Comparison of ENCODE assay signal across 9 cellular contexts in the genomic region with DNA sequence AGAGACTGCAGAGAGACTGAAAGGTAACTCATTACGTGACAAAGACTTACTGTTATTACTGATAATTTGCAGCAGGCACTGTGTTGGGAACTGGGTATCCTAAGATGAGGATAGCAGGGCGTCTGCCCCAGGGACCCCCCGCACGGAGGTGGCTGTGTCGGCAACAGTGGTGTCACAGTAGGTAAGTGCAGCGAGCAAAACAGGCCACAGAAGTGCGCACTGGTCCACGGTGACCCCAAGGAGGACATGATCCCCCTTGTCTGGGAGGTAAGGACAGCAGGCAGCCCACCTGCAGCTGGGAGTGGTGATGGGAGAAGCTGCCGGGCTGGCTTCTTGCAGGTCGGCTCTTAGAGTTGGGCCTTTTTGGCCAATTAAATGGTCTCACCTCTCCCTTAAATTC.
DNase-seq lines count a peak whose midpoint lies in the region; ATAC-seq and TF ChIP-seq lines count a peak whose summit lies in the region.
"Had no signal": no experiment of that assay in that cellular context is flagged by ENCODE, and none has a peak within 500 bp of the region (broad histone marks: within the 10 kb centered on the region; RNA-seq: fewer than 3 reads in every experiment).

No MANE protein-coding gene starts in this region.

- no peaks in the 10 kb centered on the region for H3K9me3 Mint-ChIP-seq in GM23338

- no peaks in the 10 kb centered on the region for H3K36me3 ChIP-seq in GM23338 (ENCODE audit: insufficient read depth)
- H3K36me3 ChIP-seq in SK-N-MC (ENCODE audit: insufficient read depth, low read length), result no peaks in the 10 kb centered on the region
- H3K36me3 ChIP-seq in gastroesophageal sphincter, result no peaks in the 10 kb centered on the region
- H3K36me3 ChIP-seq in skeletal muscle satellite cell (ENCODE audit: insufficient read depth, low read length), result no peaks in the 10 kb centered on the region
- H3K36me3 ChIP-seq: suprapubic skin had no signal

- no peak for TF ChIP-seq POLR2A in gastroesophageal sphincter (IDR thresholded peaks at IDR 0.05)

- no peaks in the 10 kb centered on the region for H3F3A ChIP-seq in GM23338 (replicated peaks; ENCODE audit: low read depth)

- H4K20me1 ChIP-seq in GM23338 (replicated peaks; ENCODE audit: insufficient read depth), result no peaks in the 10 kb centered on the region

- TF ChIP-seq EP300 in gastroesophageal sphincter (IDR thresholded peaks at IDR 0.05), result no peak

- TF ChIP-seq CTCF in GM23338 (conservative IDR thresholded peaks at IDR 0.05; ENCODE audit: low read depth in 2 of 2) (no peak), gastroesophageal sphincter (IDR thresholded peaks at IDR 0.05) (no peak)

- ATAC-seq in GM23338 (peak; percentile 25), gastroesophageal sphincter (no peak), HG03460 (IDR thresholded peaks at IDR 0.05; ENCODE audit: unreplicated experiment) (no peak), HG02970 (IDR thresholded peaks at IDR 0.05; ENCODE audit: low FRiP score, unreplicated experiment) (no peak)

- no peaks in the 10 kb centered on the region for H3K36me3 Mint-ChIP-seq in GM23338 (ENCODE audit: low read depth)

- WGBS in gastroesophageal sphincter (ENCODE audit: low coverage in 1 of 2), 2 donors, result 75 to 79% methylated on average over 6 to 8 of the region's 10 CpGs

- H3K4me3 ChIP-seq in GM23338, result peak overlapping the region; percentile 36; the same call in 1 of the 2 replicates
- H3K4me3 ChIP-seq in SK-N-MC, result peak overlapping the region; percentile 66
- peak overlapping the region in 1 of 2 donors; percentile 42 for H3K4me3 ChIP-seq in gastroesophageal sphincter
- no peak overlapping the region for H3K4me3 ChIP-seq in skeletal muscle satellite cell (ENCODE audit: low read length)

- H2AFZ ChIP-seq in GM23338, result peak overlapping the region; percentile 70; the same call in 1 of the 2 replicates

- H3K27ac ChIP-seq in GM23338 (ENCODE audit: low read depth) (no peak overlapping the region), SK-N-MC (no peak overlapping the region), gastroesophageal sphincter (peak overlapping the region in 3 of 4 donors; percentile 12 to 64 (median 40))
- H3K27ac ChIP-seq: foreskin keratinocyte, suprapubic skin had no signal

- no peaks in the 10 kb centered on the region for H3K9me2 ChIP-seq in GM23338 (ENCODE audit: insufficient read depth)

- H3K4me2 ChIP-seq in GM23338, result peak overlapping the region; percentile 61; the same call in 1 of the 2 replicates
- peak overlapping the region; percentile 82 for H3K4me2 ChIP-seq in skeletal muscle satellite cell (ENCODE audit: low read length)

- H3K27me3 ChIP-seq in GM23338 (ENCODE audit: insufficient read depth) (peaks cover 15% of the 10 kb centered on the region; the same call in 1 of the 2 replicates), gastroesophageal sphincter (no peaks in the 10 kb centered on the region), skeletal muscle satellite cell (ENCODE audit: control insufficient read depth, insufficient read depth, low read length) (peaks cover 46% of the 10 kb centered on the region)
- H3K27me3 ChIP-seq: foreskin keratinocyte, suprapubic skin had no signal

- H3K4me1 ChIP-seq in GM23338 (ENCODE audit: insufficient read depth) (no peaks in the 10 kb centered on the region; the same call in 1 of the 2 replicates), gastroesophageal sphincter (peaks cover 0 to 33% (median 5%) of the 10 kb centered on the region in 3 donors), skeletal muscle satellite cell (ENCODE audit: control insufficient read depth, insufficient read depth, low read length) (no peaks in the 10 kb centered on the region)

- no peaks in the 10 kb centered on the region for H3K79me2 ChIP-seq in GM23338 (replicated peaks; ENCODE audit: insufficient read depth)

- DNase-seq in GM23338 (ENCODE audit: low spot score), result no peak
- no peak for DNase-seq in SK-N-MC (ENCODE audit: low read depth, low spot score)
- no peak for DNase-seq in OCI-M1 (lab: John Stamatoyannopoulos, UW)

- H3K9me3 ChIP-seq in SK-N-MC (ENCODE audit: low read depth, low read length) (no peaks in the 10 kb centered on the region), gastroesophageal sphincter (no peaks in the 10 kb centered on the region), skeletal muscle satellite cell (replicated peaks; ENCODE audit: low read length) (no peaks in the 10 kb centered on the region)
- H3K9me3 ChIP-seq: suprapubic skin had no signal

- H3K9ac ChIP-seq in SK-N-MC (ENCODE audit: insufficient read length) (peak overlapping the region; percentile 56), skeletal muscle satellite cell (ENCODE audit: low read depth, low read length) (no peak overlapping the region)

- peaks cover 15% of the 10 kb centered on the region for H3K4me1 Mint-ChIP-seq in GM23338

- peak overlapping the region; percentile 80 for H3K4me3 Mint-ChIP-seq in GM23338

- peaks cover 10% of the 10 kb centered on the region for H3K27me3 Mint-ChIP-seq in GM23338 (ENCODE audit: insufficient read depth, low read depth, poor library complexity)

- peak overlapping the region; percentile 68; the same call in 1 of the 2 replicates for H3K27ac Mint-ChIP-seq in GM23338

TF ChIP-seq in GM23338, 12 proteins besides CTCF, POLR2A, EP300 and RAD21 (continues in another document):
- TF ChIP-seq CREB1 (CRISPR knock-in tag; IDR thresholded peaks at IDR 0.05; ENCODE audit: low read depth) (no peak), JUNB (IDR thresholded peaks at IDR 0.05; ENCODE audit: unreplicated experiment) (no peak), NANOG (IDR thresholded peaks at IDR 0.05; ENCODE audit: borderline replicate concordance) (no peak), EZH2phosphoT487 (IDR thresholded peaks at IDR 0.05; ENCODE audit: unreplicated experiment) (no peak), ZNF114 (CRISPR knock-in tag; IDR thresholded peaks at IDR 0.05) (no peak)
- TF ChIP-seq, protein P1, sequence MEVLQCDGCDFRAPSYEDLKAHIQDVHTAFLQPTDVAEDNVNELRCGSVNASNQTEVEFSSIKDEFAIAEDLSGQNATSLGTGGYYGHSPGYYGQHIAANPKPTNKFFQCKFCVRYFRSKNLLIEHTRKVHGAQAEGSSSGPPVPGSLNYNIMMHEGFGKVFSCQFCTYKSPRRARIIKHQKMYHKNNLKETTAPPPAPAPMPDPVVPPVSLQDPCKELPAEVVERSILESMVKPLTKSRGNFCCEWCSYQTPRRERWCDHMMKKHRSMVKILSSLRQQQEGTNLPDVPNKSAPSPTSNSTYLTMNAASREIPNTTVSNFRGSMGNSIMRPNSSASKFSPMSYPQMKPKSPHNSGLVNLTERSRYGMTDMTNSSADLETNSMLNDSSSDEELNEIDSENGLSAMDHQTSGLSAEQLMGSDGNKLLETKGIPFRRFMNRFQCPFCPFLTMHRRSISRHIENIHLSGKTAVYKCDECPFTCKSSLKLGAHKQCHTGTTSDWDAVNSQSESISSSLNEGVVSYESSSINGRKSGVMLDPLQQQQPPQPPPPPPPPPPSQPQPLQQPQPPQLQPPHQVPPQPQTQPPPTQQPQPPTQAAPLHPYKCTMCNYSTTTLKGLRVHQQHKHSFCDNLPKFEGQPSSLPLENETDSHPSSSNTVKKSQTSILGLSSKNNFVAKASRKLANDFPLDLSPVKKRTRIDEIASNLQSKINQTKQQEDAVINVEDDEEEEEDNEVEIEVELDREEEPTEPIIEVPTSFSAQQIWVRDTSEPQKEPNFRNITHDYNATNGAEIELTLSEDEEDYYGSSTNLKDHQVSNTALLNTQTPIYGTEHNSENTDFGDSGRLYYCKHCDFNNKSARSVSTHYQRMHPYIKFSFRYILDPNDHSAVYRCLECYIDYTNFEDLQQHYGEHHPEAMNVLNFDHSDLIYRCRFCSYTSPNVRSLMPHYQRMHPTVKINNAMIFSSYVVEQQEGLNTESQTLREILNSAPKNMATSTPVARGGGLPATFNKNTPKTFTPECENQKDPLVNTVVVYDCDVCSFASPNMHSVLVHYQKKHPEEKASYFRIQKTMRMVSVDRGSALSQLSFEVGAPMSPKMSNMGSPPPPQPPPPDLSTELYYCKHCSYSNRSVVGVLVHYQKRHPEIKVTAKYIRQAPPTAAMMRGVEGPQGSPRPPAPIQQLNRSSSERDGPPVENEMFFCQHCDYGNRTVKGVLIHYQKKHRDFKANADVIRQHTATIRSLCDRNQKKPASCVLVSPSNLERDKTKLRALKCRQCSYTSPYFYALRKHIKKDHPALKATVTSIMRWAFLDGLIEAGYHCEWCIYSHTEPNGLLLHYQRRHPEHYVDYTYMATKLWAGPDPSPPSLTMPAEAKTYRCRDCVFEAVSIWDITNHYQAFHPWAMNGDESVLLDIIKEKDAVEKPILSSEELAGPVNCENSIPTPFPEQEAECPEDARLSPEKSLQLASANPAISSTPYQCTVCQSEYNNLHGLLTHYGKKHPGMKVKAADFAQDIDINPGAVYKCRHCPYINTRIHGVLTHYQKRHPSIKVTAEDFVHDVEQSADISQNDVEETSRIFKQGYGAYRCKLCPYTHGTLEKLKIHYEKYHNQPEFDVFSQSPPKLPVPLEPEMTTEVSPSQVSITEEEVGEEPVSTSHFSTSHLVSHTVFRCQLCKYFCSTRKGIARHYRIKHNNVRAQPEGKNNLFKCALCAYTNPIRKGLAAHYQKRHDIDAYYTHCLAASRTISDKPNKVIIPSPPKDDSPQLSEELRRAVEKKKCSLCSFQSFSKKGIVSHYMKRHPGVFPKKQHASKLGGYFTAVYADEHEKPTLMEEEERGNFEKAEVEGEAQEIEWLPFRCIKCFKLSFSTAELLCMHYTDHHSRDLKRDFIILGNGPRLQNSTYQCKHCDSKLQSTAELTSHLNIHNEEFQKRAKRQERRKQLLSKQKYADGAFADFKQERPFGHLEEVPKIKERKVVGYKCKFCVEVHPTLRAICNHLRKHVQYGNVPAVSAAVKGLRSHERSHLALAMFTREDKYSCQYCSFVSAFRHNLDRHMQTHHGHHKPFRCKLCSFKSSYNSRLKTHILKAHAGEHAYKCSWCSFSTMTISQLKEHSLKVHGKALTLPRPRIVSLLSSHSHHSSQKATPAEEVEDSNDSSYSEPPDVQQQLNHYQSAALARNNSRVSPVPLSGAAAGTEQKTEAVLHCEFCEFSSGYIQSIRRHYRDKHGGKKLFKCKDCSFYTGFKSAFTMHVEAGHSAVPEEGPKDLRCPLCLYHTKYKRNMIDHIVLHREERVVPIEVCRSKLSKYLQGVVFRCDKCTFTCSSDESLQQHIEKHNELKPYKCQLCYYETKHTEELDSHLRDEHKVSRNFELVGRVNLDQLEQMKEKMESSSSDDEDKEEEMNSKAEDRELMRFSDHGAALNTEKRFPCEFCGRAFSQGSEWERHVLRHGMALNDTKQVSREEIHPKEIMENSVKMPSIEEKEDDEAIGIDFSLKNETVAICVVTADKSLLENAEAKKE (CRISPR knock-in tag; IDR thresholded peaks at IDR 0.05), result no peak
- TF ChIP-seq, protein P2, sequence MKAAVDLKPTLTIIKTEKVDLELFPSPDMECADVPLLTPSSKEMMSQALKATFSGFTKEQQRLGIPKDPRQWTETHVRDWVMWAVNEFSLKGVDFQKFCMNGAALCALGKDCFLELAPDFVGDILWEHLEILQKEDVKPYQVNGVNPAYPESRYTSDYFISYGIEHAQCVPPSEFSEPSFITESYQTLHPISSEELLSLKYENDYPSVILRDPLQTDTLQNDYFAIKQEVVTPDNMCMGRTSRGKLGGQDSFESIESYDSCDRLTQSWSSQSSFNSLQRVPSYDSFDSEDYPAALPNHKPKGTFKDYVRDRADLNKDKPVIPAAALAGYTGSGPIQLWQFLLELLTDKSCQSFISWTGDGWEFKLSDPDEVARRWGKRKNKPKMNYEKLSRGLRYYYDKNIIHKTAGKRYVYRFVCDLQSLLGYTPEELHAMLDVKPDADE (IDR thresholded peaks at IDR 0.05), result no peak

Comparison
In these comparisons a context has a peak if more than half of its experiments do, and no peak if none do; other contexts are left out.
1. H3K27ac ChIP-seq: peak in gastroesophageal sphincter (3 of 4); none in GM23338 (single experiment) and SK-N-MC (single experiment).